14 cellular contexts compared by ENCODE assay signal in the genomic region with DNA sequence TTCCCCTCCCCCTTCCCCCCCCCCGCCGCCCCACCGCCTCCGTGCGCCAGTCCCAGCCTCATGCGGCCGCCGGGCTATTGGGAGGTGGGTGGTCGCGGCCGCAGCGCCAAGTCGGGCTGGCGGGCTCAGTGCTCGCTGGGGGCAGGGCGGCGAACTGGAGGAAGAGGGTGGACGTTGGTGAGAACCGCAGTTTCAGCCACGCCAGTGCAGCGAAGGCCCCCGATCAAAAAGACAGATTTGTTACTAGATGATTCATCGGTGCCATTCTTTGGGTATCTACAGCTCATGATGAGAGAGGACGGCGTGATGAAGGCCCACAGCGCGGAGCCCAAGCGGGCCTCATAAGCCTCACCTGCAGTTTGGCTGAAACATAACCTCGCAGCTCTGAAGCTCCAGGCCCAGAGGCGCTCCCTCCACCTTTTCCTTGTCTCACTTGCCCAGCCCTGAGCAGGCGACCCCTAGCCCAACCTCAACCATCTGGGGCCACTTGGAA. TPM values are rescaled to one million over a fixed set of nuclear protein-coding genes. Genes with fewer than 3 reads are reported as not detected.
DNase-seq lines count a peak whose midpoint lies in the region; ATAC-seq and TF ChIP-seq lines count a peak whose summit lies in the region.
"Had no signal": no experiment of that assay in that cellular context is flagged by ENCODE, and none has a peak within 500 bp of the region (broad histone marks: within the 10 kb centered on the region; RNA-seq: fewer than 3 reads in every experiment).

No MANE protein-coding gene starts in this region.

- H3K4me1 Mint-ChIP-seq in natural killer cell: peaks cover 34 to 52% of the 10 kb centered on the region in 2 donors

- POLR2A ChIA-PET in GM10248 (lab: Yijun Ruan, JAX): interaction anchor here (0.5 kb wide), 1 partner anchor 81 kb away, joined by 4 read pairs; no protein-coding TSS in a partner anchor

- peak overlapping the region; percentile 76 for H3K4me3 Mint-ChIP-seq in natural killer cell
- H3K4me3 Mint-ChIP-seq: dendritic cell treated with granulocyte-macrophage colony-stimulating factor and Interleukin-4, amounts not matched to agents 40 ng/mL and 50 ng/mL, for 4 days had no signal

- H3K9me3 Mint-ChIP-seq in natural killer cell: no peaks in the 10 kb centered on the region
- H3K9me3 Mint-ChIP-seq: dendritic cell treated with granulocyte-macrophage colony-stimulating factor and Interleukin-4, amounts not matched to agents 40 ng/mL and 50 ng/mL, for 4 days had no signal

- H3K27me3 ChIP-seq in H7 (ENCODE audit: control insufficient read depth, insufficient read depth, low read length) (no peaks in the 10 kb centered on the region), brain microvascular endothelial cell (replicated peaks) (no peaks in the 10 kb centered on the region)
- H3K27me3 ChIP-seq: suprapubic skin had no signal

- TF ChIP-seq CTCF in brain microvascular endothelial cell (IDR thresholded peaks at IDR 0.05; ENCODE audit: low read depth, low read length, missing control alignments) (no peak), natural killer cell (IDR thresholded peaks at IDR 0.05) (no peak), GM10248 (IDR thresholded peaks at IDR 0.05; ENCODE audit: control extremely low read depth, extremely low read depth, low read depth, missing control alignments) (no peak)

- no peaks in the 10 kb centered on the region for H3K27me3 Mint-ChIP-seq in natural killer cell (ENCODE audit: low read depth in 2 of 2)
- H3K27me3 Mint-ChIP-seq: dendritic cell treated with granulocyte-macrophage colony-stimulating factor and Interleukin-4, amounts not matched to agents 40 ng/mL and 50 ng/mL, for 4 days had no signal

- intact Hi-C loops in natural killer cell (cut with micrococcal nuclease): no loop called here

- CTCF ChIA-PET in GM10248 (lab: Yijun Ruan, JAX): no interaction called here

- H3K4me3 ChIP-seq in H7 (ENCODE audit: insufficient read depth, low read depth, low read length) (no peak overlapping the region), brain microvascular endothelial cell (ENCODE audit: low read depth, low read length) (peak overlapping the region; percentile 40)
- H3K4me3 ChIP-seq: suprapubic skin had no signal

- in situ Hi-C loops in brain microvascular endothelial cell (cut with HindIII; ENCODE audit: low pct_ligation_motif_present, low sequenced_read_pairs): no loop called here

- H3K27ac Mint-ChIP-seq in natural killer cell: peak overlapping the region; percentile 54 to 77
- H3K27ac Mint-ChIP-seq: dendritic cell treated with granulocyte-macrophage colony-stimulating factor and Interleukin-4, amounts not matched to agents 40 ng/mL and 50 ng/mL, for 4 days had no signal

- H3K36me3 ChIP-seq in H7 (replicated peaks; ENCODE audit: control insufficient read depth, insufficient read depth, low read length) (peaks cover 5% of the 10 kb centered on the region; the same call in 1 of the 2 replicates), brain microvascular endothelial cell (replicated peaks) (peaks cover 15% of the 10 kb centered on the region)

- no peak overlapping the region for H3K27ac ChIP-seq in brain microvascular endothelial cell
- H3K27ac ChIP-seq: suprapubic skin had no signal

- ATAC-seq in natural killer cell (peak; percentile 59 to 83 (median 66)), GM21825 (IDR thresholded peaks at IDR 0.05; ENCODE audit: unreplicated experiment) (no peak)

- no peaks in the 10 kb centered on the region for H3K36me3 Mint-ChIP-seq in natural killer cell

- DNase-seq in AG20443 (ENCODE audit: low spot score): peak; percentile 18
- peak; percentile 73 for DNase-seq in H7
- no peak for DNase-seq in brain microvascular endothelial cell
- DNase-seq in natural killer cell: no peak
- no peak for DNase-seq in SIG-M5 (lab: John Stamatoyannopoulos, UW)
- DNase-seq in iPS-NIHi7 (ENCODE audit: extremely low spot score): no peak
- no peak for DNase-seq in GM10248 (ENCODE audit: extremely low spot score)
- DNase-seq: hippocampal formation, Kasumi-1, NCI-H526 treated with DMSO at 0.1 percent for 48 hours had no signal

RNA-seq across cellular contexts. Expression of a gene that starts 20.0 kb away (rescaled TPM):
- total RNA-seq in H7 (2014; rRNA removed; shearing (Covaris generic)): 289 and 357 TPM in 2 replicates
- total RNA-seq in natural killer cell: 100 to 1,000 TPM; 406 to 534 (median 427) TPM

RNA-seq across cellular contexts. Expression of a gene that starts 43.2 kb away (rescaled TPM):
- total RNA-seq in H7 (2014; rRNA removed; shearing (Covaris generic)): 1.4 and 1.7 TPM in 2 replicates
- total RNA-seq in natural killer cell: 1 to 10 TPM in 1 of 3 donors, under 1 TPM in 2; 0.12 to 7.9 (median 0.25) TPM
- total RNA-seq: myocyte had no signal

Comparison
In these comparisons a context has a peak if more than half of its experiments do, and no peak if none do; other contexts are left out.
1. DNase-seq: peak in AG20443 (single experiment) and H7 (single experiment); none in brain microvascular endothelial cell (single experiment), natural killer cell (single experiment), SIG-M5 (single experiment), iPS-NIHi7 (single experiment) and GM10248 (single experiment).